Comparison of ENCODE assay signal across 1 cellular context in genomic region chr1:211532086-211532439, GRCh38.
A peak's percentile ranks its signal among the peaks of the same experiment; 100 is the strongest.
TF ChIP-seq lines count a peak whose summit lies in the region.

No MANE protein-coding gene starts in this region.

TF ChIP-seq in K562, 482 proteins besides CTCF, POLR2A, EP300 and RAD21:
- TF ChIP-seq BRD9 (IDR thresholded peaks at IDR 0.05; ENCODE audit: low read depth, partially characterized antibody) (no peak), ZNF445 (CRISPR knock-in tag; IDR thresholded peaks at IDR 0.05; ENCODE audit: low read depth) (no peak), ZNF449 (CRISPR knock-in tag; IDR thresholded peaks at IDR 0.05) (no peak), RFX1 (IDR thresholded peaks at IDR 0.05) (no peak), GATA2 (CRISPR knock-in tag; IDR thresholded peaks at IDR 0.05) (no peak), SFPQ (IDR thresholded peaks at IDR 0.05; ENCODE audit: low read depth, low read length) (no peak), ZFP36 (IDR thresholded peaks at IDR 0.05; ENCODE audit: low read depth, low read length, partially characterized antibody) (no peak), ZNF263 (CRISPR knock-in tag; IDR thresholded peaks at IDR 0.05; ENCODE audit: borderline replicate concordance) (0 out of 2 replicates have a peak, but pooled peaks have one; percentile 10), ZNF511 (CRISPR knock-in tag; IDR thresholded peaks at IDR 0.05) (no peak), CBFA2T3 (IDR thresholded peaks at IDR 0.05) (0 out of 2 replicates have a peak, but pooled peaks have one; percentile 19)
TF ChIP-seq in K562: peak in this region for 2.
